Comparison of ENCODE assay signal across 20 cellular contexts in the genomic region with DNA sequence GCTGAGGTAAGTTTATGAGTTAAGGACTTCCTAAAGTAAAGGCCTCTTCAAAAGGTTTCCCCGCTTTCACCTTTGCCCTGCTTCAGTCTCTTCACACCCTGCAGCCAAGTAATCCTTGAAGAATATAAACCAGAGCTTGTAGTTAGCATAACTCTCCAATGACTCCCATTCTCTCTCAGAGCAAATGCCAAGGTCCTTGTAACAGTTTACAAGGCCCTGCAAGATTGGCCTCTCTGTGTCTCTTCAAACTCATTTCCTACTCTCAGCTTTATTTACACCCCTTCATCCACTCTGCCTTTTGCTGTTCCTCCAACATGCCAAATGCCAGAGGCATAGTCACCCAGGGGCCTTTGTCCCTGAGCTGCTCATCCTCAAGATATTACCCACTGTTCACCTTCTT.
A peak's percentile ranks its signal among the peaks of the same experiment; 100 is the strongest.
DNase-seq lines count a peak whose midpoint lies in the region; ATAC-seq and TF ChIP-seq lines count a peak whose summit lies in the region.
"Had no signal": no experiment of that assay in that cellular context is flagged by ENCODE, and none has a peak within 500 bp of the region (broad histone marks: within the 10 kb centered on the region; RNA-seq: fewer than 3 reads in every experiment).

No MANE protein-coding gene starts in this region.

- H3K9me3 ChIP-seq in PC-3 (ENCODE audit: low read length) = no peaks in the 10 kb centered on the region
- H3K9me3 ChIP-seq: adrenal gland had no signal

- no peak overlapping the region for H3K27ac Mint-ChIP-seq in stimulated activated naive B cell treated with anti-CD40 and anti-IgM and Interleukin-4, amounts not matched to agents 10 μg/mL and 1 μg/mL and 100 μg/mL, for 72 hours
- H3K27ac Mint-ChIP-seq: activated T-cell treated with anti-CD3 and anti-CD28 coated beads, Interleukin-2, amount 50 U/mL, for 72 hours; CD4-positive, alpha-beta memory T cell; dendritic cell treated with granulocyte-macrophage colony-stimulating factor and Interleukin-4, amounts not matched to agents 40 ng/mL and 50 ng/mL, for 4 days; natural killer cell treated with Interleukin-12 subunit alpha and Interleukin-12 subunit beta and Interleukin-15 and Interleukin-18, amount 100 ng/mL, for 72 hours had no signal

- no peaks in the 10 kb centered on the region for H3K36me3 ChIP-seq in PC-3 (ENCODE audit: low read depth, low read length)
- H3K36me3 ChIP-seq: adrenal gland had no signal

- no peaks in the 10 kb centered on the region for H3F3A ChIP-seq in PC-3 (ENCODE audit: low read length, unreplicated experiment)

- H3K36me3 Mint-ChIP-seq in stimulated activated naive B cell treated with anti-CD40 and anti-IgM and Interleukin-4, amounts not matched to agents 10 μg/mL and 1 μg/mL and 100 μg/mL, for 72 hours = no peaks in the 10 kb centered on the region
- H3K36me3 Mint-ChIP-seq: CD4-positive, alpha-beta memory T cell; natural killer cell treated with Interleukin-12 subunit alpha and Interleukin-12 subunit beta and Interleukin-15 and Interleukin-18, amount 100 ng/mL, for 72 hours had no signal

- no peaks in the 10 kb centered on the region for H3K27me3 Mint-ChIP-seq in stimulated activated naive B cell treated with anti-CD40 and anti-IgM and Interleukin-4, amounts not matched to agents 10 μg/mL and 1 μg/mL and 100 μg/mL, for 72 hours
- H3K27me3 Mint-ChIP-seq: CD4-positive, alpha-beta memory T cell; dendritic cell treated with granulocyte-macrophage colony-stimulating factor and Interleukin-4, amounts not matched to agents 40 ng/mL and 50 ng/mL, for 4 days; natural killer cell treated with Interleukin-12 subunit alpha and Interleukin-12 subunit beta and Interleukin-15 and Interleukin-18, amount 100 ng/mL, for 72 hours had no signal

- H3K4me1 Mint-ChIP-seq in stimulated activated naive B cell treated with anti-CD40 and anti-IgM and Interleukin-4, amounts not matched to agents 10 μg/mL and 1 μg/mL and 100 μg/mL, for 72 hours = peaks cover 2 to 5% of the 10 kb centered on the region in 2 donors
- H3K4me1 Mint-ChIP-seq: CD4-positive, alpha-beta memory T cell had no signal

- no peak overlapping the region for H3K4me3 ChIP-seq in PC-3 (ENCODE audit: low read length)
- H3K4me3 ChIP-seq: adrenal gland had no signal

- POLR2A ChIA-PET in PC-3 (lab: Charles Lee; ENCODE audit: unreplicated experiment) = no interaction called here

- no peak overlapping the region for H3K9ac ChIP-seq in PC-3 (ENCODE audit: low read length)

- H3K79me2 ChIP-seq in PC-3 (ENCODE audit: low read length) = no peaks in the 10 kb centered on the region

- H3K4me1 ChIP-seq in PC-3 (ENCODE audit: insufficient read depth, low read length) = no peaks in the 10 kb centered on the region
- H3K4me1 ChIP-seq: adrenal gland had no signal

- H3K27me3 ChIP-seq in PC-3 (ENCODE audit: low read length) = no peaks in the 10 kb centered on the region
- H3K27me3 ChIP-seq: adrenal gland had no signal

- ATAC-seq in PC-3 = no peak; the same call in 1 of the 2 replicates
- ATAC-seq in HG02588 (IDR thresholded peaks at IDR 0.05; ENCODE audit: unreplicated experiment) = no peak
- no peak for ATAC-seq in stimulated activated naive B cell treated with anti-CD40 and anti-IgM and Interleukin-4, amounts not matched to agents 10 μg/mL and 1 μg/mL and 100 μg/mL, for 72 hours (replicated peaks)
- ATAC-seq: activated T-cell treated with anti-CD3 and anti-CD28 coated beads, Interleukin-2, amount 50 U/mL, for 72 hours; HepG2; natural killer cell treated with Interleukin-12 subunit alpha and Interleukin-12 subunit beta and Interleukin-15 and Interleukin-18, amount 100 ng/mL, for 72 hours had no signal

- intact Hi-C loops in PC-3 (cut with micrococcal nuclease) = no loop called here
- intact Hi-C loops in posterior vena cava (cut with DNase I) = no loop called here

- H4K20me1 ChIP-seq in PC-3 (ENCODE audit: low read length) = no peaks in the 10 kb centered on the region

- no TSS peak for BruUV-seq in PC-3 (replicated peaks; lab: Mats Ljungman, UMichigan)

- no peaks in the 10 kb centered on the region for H3K9me2 ChIP-seq in PC-3 (replicated peaks; ENCODE audit: low read length)

- no peaks in the 10 kb centered on the region for H3K9me3 Mint-ChIP-seq in stimulated activated naive B cell treated with anti-CD40 and anti-IgM and Interleukin-4, amounts not matched to agents 10 μg/mL and 1 μg/mL and 100 μg/mL, for 72 hours
- H3K9me3 Mint-ChIP-seq: dendritic cell treated with granulocyte-macrophage colony-stimulating factor and Interleukin-4, amounts not matched to agents 40 ng/mL and 50 ng/mL, for 4 days had no signal

- DNase-seq in GM03348 (ENCODE audit: low spot score) = peak; percentile 24
- DNase-seq in PC-3 = peak; percentile 17
- DNase-seq in fibroblast of peridontal ligament (ENCODE audit: extremely low read depth) = peak; percentile 68
- peak; percentile 42 for DNase-seq in renal cortical epithelial cell (ENCODE audit: low read depth)
- no peak for DNase-seq in posterior vena cava (ENCODE audit: low spot score)
- DNase-seq in stimulated activated naive B cell treated with anti-CD40 and anti-IgM and Interleukin-4, amounts not matched to agents 10 μg/mL and 1 μg/mL and 100 μg/mL, for 72 hours = no peak
- no peak for DNase-seq in effector CD8-positive, alpha-beta T cell (lab: John Stamatoyannopoulos, UW)
- DNase-seq: activated CD4-positive, alpha-beta T cell treated with anti-CD3 and anti-CD28 coated beads, Interleukin-2, amount 50 U/mL, for 1 hour; activated T-cell treated with anti-CD3 and anti-CD28 coated beads, Interleukin-2, amount 50 U/mL, for 72 hours; adrenal gland; CD4-positive, alpha-beta memory T cell; kidney glomerular epithelial cell; NCI-H1436; NCI-H526 treated with DMSO at 0.1 percent for 48 hours; RPMI8226; T-helper 2 cell had no signal

- no peak overlapping the region for H2AFZ ChIP-seq in PC-3 (ENCODE audit: low read length)

- no peak overlapping the region for H3K27ac ChIP-seq in PC-3 (ENCODE audit: low read length)
- H3K27ac ChIP-seq: adrenal gland had no signal

- H3K4me2 ChIP-seq in PC-3 (ENCODE audit: low read length) = no peak overlapping the region

- CTCF ChIA-PET in PC-3 (lab: Charles Lee) = no interaction called here

- no peak overlapping the region for H3K4me3 Mint-ChIP-seq in stimulated activated naive B cell treated with anti-CD40 and anti-IgM and Interleukin-4, amounts not matched to agents 10 μg/mL and 1 μg/mL and 100 μg/mL, for 72 hours
- H3K4me3 Mint-ChIP-seq: activated T-cell treated with anti-CD3 and anti-CD28 coated beads, Interleukin-2, amount 50 U/mL, for 72 hours; CD4-positive, alpha-beta memory T cell; dendritic cell treated with granulocyte-macrophage colony-stimulating factor and Interleukin-4, amounts not matched to agents 40 ng/mL and 50 ng/mL, for 4 days; natural killer cell treated with Interleukin-12 subunit alpha and Interleukin-12 subunit beta and Interleukin-15 and Interleukin-18, amount 100 ng/mL, for 72 hours had no signal

- TF ChIP-seq CTCF in PC-3 (conservative IDR thresholded peaks at IDR 0.05; ENCODE audit: low read depth, low read length) = no peak

Comparison
In these comparisons a context has a peak if more than half of its experiments do, and no peak if none do; other contexts are left out.
1. DNase-seq: peak in GM03348 (single experiment), PC-3 (single experiment), fibroblast of peridontal ligament (single experiment) and renal cortical epithelial cell (single experiment); none in posterior vena cava (single experiment), stimulated activated naive B cell treated with anti-CD40 and anti-IgM and Interleukin-4, amounts not matched to agents 10 μg/mL and 1 μg/mL and 100 μg/mL, for 72 hours (single experiment) and effector CD8-positive, alpha-beta T cell (single experiment).